ENCODE assay signal across 8 cellular contexts in the genomic region with DNA sequence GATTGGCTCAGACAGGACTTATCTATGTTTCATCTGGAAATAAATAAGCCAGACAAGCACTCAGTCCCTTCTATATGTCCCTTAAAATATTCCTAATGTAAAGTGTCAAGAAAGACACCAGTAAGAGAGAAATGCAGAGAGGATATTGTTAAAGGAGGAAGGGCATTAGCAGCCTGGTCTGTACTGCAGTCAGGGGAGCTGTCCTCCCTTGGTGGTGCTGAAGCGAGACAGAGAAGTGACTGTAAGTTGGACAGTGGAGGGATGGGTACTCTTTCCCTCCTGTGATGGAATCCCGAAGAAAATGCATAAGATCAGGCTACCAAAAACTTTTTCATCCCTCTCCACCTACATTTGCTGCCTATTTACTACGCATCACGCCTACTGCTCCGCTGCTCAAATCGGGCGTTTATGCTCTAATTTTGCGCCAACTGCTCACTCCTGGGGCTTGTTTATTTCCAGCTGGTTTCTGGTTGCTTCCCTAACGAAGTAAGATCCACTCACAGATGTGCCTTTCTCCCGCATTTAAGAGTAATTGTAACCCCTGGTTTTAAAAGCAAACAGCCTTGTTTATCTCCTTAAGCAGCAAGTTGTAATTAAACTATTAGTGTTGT. TPM values are rescaled to one million over a fixed set of nuclear protein-coding genes. Genes with fewer than 3 reads are reported as not detected.
DNase-seq lines count a peak whose midpoint lies in the region; ATAC-seq, FAIRE-seq and TF ChIP-seq lines count a peak whose summit lies in the region.

No MANE protein-coding gene starts in this region.

- TF ChIP-seq CTCF in A673 (conservative IDR thresholded peaks at IDR 0.05; ENCODE audit: low read depth, low read length) (no peak), pancreas (IDR thresholded peaks at IDR 0.05) (no peak)

- no peak overlapping the region for H3K27ac ChIP-seq in A673 (ENCODE audit: low read depth, low read length, poor library complexity, severe bottlenecking)
- H3K27ac ChIP-seq in pancreas, result no peak overlapping the region

- H3K27ac Mint-ChIP-seq in T-helper 2 cell treated with Interferon-gamma antibody and Interleukin-4, amounts not matched to agents 5 μg/mL and 100 μg/mL, for 36 hours, result no peak overlapping the region

- no peak overlapping the region for H3K4me3 Mint-ChIP-seq in T-helper 2 cell treated with Interferon-gamma antibody and Interleukin-4, amounts not matched to agents 5 μg/mL and 100 μg/mL, for 36 hours

- no peaks in the 10 kb centered on the region for H3K36me3 ChIP-seq in A673 (ENCODE audit: insufficient read depth, low read length, poor library complexity, severe bottlenecking)
- H3K36me3 ChIP-seq in pancreas, result no peaks in the 10 kb centered on the region

- H3K27me3 Mint-ChIP-seq in T-helper 2 cell treated with Interferon-gamma antibody and Interleukin-4, amounts not matched to agents 5 μg/mL and 100 μg/mL, for 36 hours (ENCODE audit: low read depth), result peaks cover 22% of the 10 kb centered on the region

- H3K4me1 ChIP-seq in A673 (ENCODE audit: insufficient read depth, low read length, poor library complexity, severe bottlenecking) (no peaks in the 10 kb centered on the region), pancreas (no peaks in the 10 kb centered on the region)

- H3K27me3 ChIP-seq in A673 (replicated peaks; ENCODE audit: insufficient read depth, low read depth, low read length, poor library complexity) (peaks cover 82% of the 10 kb centered on the region), pancreas (peaks cover 0 to 10% (median 4%) of the 10 kb centered on the region in 4 donors)

- FAIRE-seq in pancreas (lab: Jason Lieb, UNC), result no peak

- WGBS in pancreas, 2 donors, result 27 to 34% methylated on average over 10 of the region's 10 CpGs

- POLR2A ChIA-PET in A673 (lab: Charles Lee; ENCODE audit: low non-redundant PET), result no interaction called here

- H3K4me3 ChIP-seq in A673 (ENCODE audit: low read depth, low read length, poor library complexity, severe bottlenecking), result no peak overlapping the region
- no peak overlapping the region for H3K4me3 ChIP-seq in pancreas

- DNase-seq in A673 (ENCODE audit: low spot score), result peak; percentile 68
- peak; percentile 31 for DNase-seq in HCEC 1CT
- peak; percentile 4 for DNase-seq in T-helper 2 cell treated with Interferon-gamma antibody and Interleukin-4, amounts not matched to agents 5 μg/mL and 100 μg/mL, for 36 hours (ENCODE audit: low spot score)
- DNase-seq in pancreas, result peak; percentile 8 to 72 (median 50)
- DNase-seq in mesenteric fat pad (ENCODE audit: low spot score), result no peak
- no peak for DNase-seq in NCI-H1417 treated with DMSO at 0.1 percent for 48 hours (lab: John Stamatoyannopoulos, UW)

- H3K9me3 ChIP-seq in A673 (ENCODE audit: low read depth, low read length, poor library complexity, severe bottlenecking) (no peaks in the 10 kb centered on the region), pancreas (no peaks in the 10 kb centered on the region)

- CTCF ChIA-PET in A673 (lab: Charles Lee), result no interaction called here

- no peaks in the 10 kb centered on the region for H3K36me3 Mint-ChIP-seq in T-helper 2 cell treated with Interferon-gamma antibody and Interleukin-4, amounts not matched to agents 5 μg/mL and 100 μg/mL, for 36 hours (ENCODE audit: low read depth)

- H3K9me3 Mint-ChIP-seq in T-helper 2 cell treated with Interferon-gamma antibody and Interleukin-4, amounts not matched to agents 5 μg/mL and 100 μg/mL, for 36 hours, result no peaks in the 10 kb centered on the region

- intact Hi-C loops in A673 (cut with micrococcal nuclease; ENCODE audit: unreplicated experiment), result no loop called here
- intact Hi-C loops in pancreas (cut with DNase I), result no loop called here

- H3K4me1 Mint-ChIP-seq in T-helper 2 cell treated with Interferon-gamma antibody and Interleukin-4, amounts not matched to agents 5 μg/mL and 100 μg/mL, for 36 hours (ENCODE audit: low read depth), result no peaks in the 10 kb centered on the region

- BruUV-seq in A673 (replicated peaks; lab: Mats Ljungman, UMichigan), result no TSS peak

- ATAC-seq in esophagus mucosa (peak; percentile 55), pancreas (peak in 3 of 4 donors; percentile 63 to 90 (median 72)), GM19455 (IDR thresholded peaks at IDR 0.05; ENCODE audit: unreplicated experiment) (no peak)

RNA-seq across cellular contexts. Expression of gene PHACTR1, which starts 35.2 kb away (rescaled TPM):
- total RNA-seq in A673 (2021) (2.6 and 3.7 TPM in 2 replicates), esophagus mucosa (1.6 TPM), pancreas (10 to 100 TPM in 3 of 6 donors, 1 to 10 TPM in 3; 6.5 to 12.4 (median 10.0) TPM), mesenteric fat pad (10.8 TPM)
- polyA plus RNA-seq in pancreas, result 1 to 10 TPM; 1.4 to 4.9 TPM

Comparison
In these comparisons a context has a peak if more than half of its experiments do, and no peak if none do; other contexts are left out.
1. DNase-seq: peak in A673 (single experiment), HCEC 1CT (single experiment), T-helper 2 cell treated with Interferon-gamma antibody and Interleukin-4, amounts not matched to agents 5 μg/mL and 100 μg/mL, for 36 hours (single experiment) and pancreas (6 of 6); none in mesenteric fat pad (single experiment) and NCI-H1417 treated with DMSO at 0.1 percent for 48 hours (single experiment).